ENCODE assay signal across 8 cellular contexts in genomic region chr17:62968445-62968923, GRCh38. TPM values are rescaled to one million over a fixed set of nuclear protein-coding genes. Genes with fewer than 3 reads are reported as not detected.
DNase-seq lines count a peak whose midpoint lies in the region; ATAC-seq and TF ChIP-seq lines count a peak whose summit lies in the region.

No MANE protein-coding gene starts in this region.

- no peaks in the 10 kb centered on the region for H3K79me2 ChIP-seq in OCI-LY1 (ENCODE audit: insufficient read depth, low read length)

- H3K27me3 Mint-ChIP-seq in osteocyte (ENCODE audit: unreplicated experiment): no peaks in the 10 kb centered on the region

- no peak overlapping the region for H3K27ac Mint-ChIP-seq in osteocyte (ENCODE audit: unreplicated experiment)

- H4K20me1 ChIP-seq in OCI-LY1 (ENCODE audit: insufficient read depth, low read length): no peaks in the 10 kb centered on the region

- peak overlapping the region; percentile 28 for H3K4me3 Mint-ChIP-seq in osteocyte (ENCODE audit: unreplicated experiment)

- peaks cover 7% of the 10 kb centered on the region for H3K4me1 ChIP-seq in OCI-LY1 (ENCODE audit: insufficient read depth, low read length, severe bottlenecking)

- H3K9me2 ChIP-seq in OCI-LY1 (ENCODE audit: low read depth, low read length): no peaks in the 10 kb centered on the region

- no peak overlapping the region for H3K9ac ChIP-seq in OCI-LY1 (ENCODE audit: low read length)

- no peaks in the 10 kb centered on the region for H3K36me3 Mint-ChIP-seq in osteocyte (ENCODE audit: unreplicated experiment)

- H3F3A ChIP-seq in OCI-LY1 (ENCODE audit: insufficient read depth, low read length): no peaks in the 10 kb centered on the region

- TF ChIP-seq CTCF in OCI-LY1 (IDR thresholded peaks at IDR 0.05; ENCODE audit: low read length): peak; percentile 93
- TF ChIP-seq CTCF in osteocyte (IDR thresholded peaks at IDR 0.05): peak; percentile 97

- no peaks in the 10 kb centered on the region for H3K9me3 Mint-ChIP-seq in osteocyte (ENCODE audit: unreplicated experiment)

- no peak overlapping the region for H3K27ac ChIP-seq in OCI-LY1 (ENCODE audit: low read depth, low read length, poor library complexity, severe bottlenecking)

- H3K9me3 ChIP-seq in OCI-LY1 (ENCODE audit: low read length): no peaks in the 10 kb centered on the region

- peak; percentile 85 for DNase-seq in DMS153 (lab: John Stamatoyannopoulos, UW)
- DNase-seq in Jurkat, Clone E6-1 (ENCODE audit: low read depth, low spot score): peak; percentile 80
- DNase-seq in activated T-helper 9 cell treated with anti-CD3 and anti-CD28 coated beads, Interleukin-2, amount 50 U/mL, for 16 hours (ENCODE audit: low read depth): peak; percentile 10
- DNase-seq in foreskin melanocyte: peak; percentile 74
- DNase-seq in osteocyte (ENCODE audit: extremely low spot score, unreplicated experiment): no peak
- no peak for DNase-seq in NK-92 treated with Interleukin-12 subunit alpha and Interleukin-12 subunit beta, amount 100 ng/mL, for 24 hours (lab: John Stamatoyannopoulos, UW)

- peaks cover 26% of the 10 kb centered on the region for H3K4me1 Mint-ChIP-seq in osteocyte (ENCODE audit: unreplicated experiment)

- H3K36me3 ChIP-seq in OCI-LY1 (ENCODE audit: insufficient read depth, low read length): no peaks in the 10 kb centered on the region

- peak; percentile 67 for ATAC-seq in GM21423 (IDR thresholded peaks at IDR 0.05; ENCODE audit: unreplicated experiment)

- H3K4me3 ChIP-seq in Jurkat, Clone E6-1 (ENCODE audit: low read length): no peak overlapping the region; the same call in 1 of the 2 replicates
- no peak overlapping the region for H3K4me3 ChIP-seq in OCI-LY1 (ENCODE audit: low read depth, low read length, poor library complexity, severe bottlenecking)

- H3K27me3 ChIP-seq in OCI-LY1 (ENCODE audit: insufficient read depth, low read length): peaks cover 3% of the 10 kb centered on the region

- H3K4me2 ChIP-seq in OCI-LY1 (ENCODE audit: low read length): no peak overlapping the region

- H2AFZ ChIP-seq in OCI-LY1 (ENCODE audit: low read length): no peak overlapping the region

RNA-seq across cellular contexts. Expression of gene TANC2, which starts 2.4 kb away (rescaled TPM):
- 8.0 TPM for polyA plus RNA-seq in Jurkat, Clone E6-1 (2012; ENCODE audit: insufficient read depth, insufficient read length)
- total RNA-seq in osteocyte: 40.3 and 41.1 TPM in 2 replicates

Comparison
In these comparisons a context has a peak if more than half of its experiments do, and no peak if none do; other contexts are left out.
1. DNase-seq: peak in DMS153 (single experiment), Jurkat, Clone E6-1 (single experiment), activated T-helper 9 cell treated with anti-CD3 and anti-CD28 coated beads, Interleukin-2, amount 50 U/mL, for 16 hours (single experiment) and foreskin melanocyte (single experiment); none in osteocyte (single experiment) and NK-92 treated with Interleukin-12 subunit alpha and Interleukin-12 subunit beta, amount 100 ng/mL, for 24 hours (single experiment).